Comparison of ENCODE assay signal across 1 cellular context in the genomic region with DNA sequence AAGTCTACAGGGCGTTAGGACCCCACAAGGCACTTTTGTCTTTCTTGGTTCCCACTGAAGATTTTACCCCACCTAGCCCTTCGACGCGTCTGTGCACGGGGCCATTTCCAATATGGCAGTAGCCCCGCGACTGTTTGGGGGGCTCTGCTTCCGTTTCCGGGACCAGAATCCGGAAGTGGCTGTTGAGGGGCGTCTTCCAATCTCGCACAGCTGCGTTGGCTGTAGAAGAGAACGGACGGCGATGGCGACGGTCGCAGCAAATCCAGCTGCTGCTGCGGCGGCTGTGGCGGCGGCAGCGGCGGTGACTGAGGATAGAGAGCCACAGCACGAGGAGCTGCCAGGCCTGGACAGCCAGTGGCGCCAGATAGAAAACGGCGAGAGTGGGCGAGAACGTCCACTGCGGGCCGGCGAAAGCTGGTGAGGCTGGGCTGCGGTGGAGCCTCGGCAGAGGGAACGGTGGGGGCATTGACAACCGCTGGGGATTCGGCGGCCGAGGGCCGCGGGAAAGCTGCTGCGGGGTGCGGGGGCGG.
A peak's percentile ranks its signal among the peaks of the same experiment; 100 is the strongest.
TF ChIP-seq lines count a peak whose summit lies in the region.

A gene (plus strand): TSS at position 207 of the 530 bp plus-strand sequence. CDS start 35 bp downstream, at position 242.

TF ChIP-seq in SK-N-SH, 30 proteins besides CTCF, POLR2A, EP300 and RAD21 (continued from another document):
- TF ChIP-seq, protein P1, sequence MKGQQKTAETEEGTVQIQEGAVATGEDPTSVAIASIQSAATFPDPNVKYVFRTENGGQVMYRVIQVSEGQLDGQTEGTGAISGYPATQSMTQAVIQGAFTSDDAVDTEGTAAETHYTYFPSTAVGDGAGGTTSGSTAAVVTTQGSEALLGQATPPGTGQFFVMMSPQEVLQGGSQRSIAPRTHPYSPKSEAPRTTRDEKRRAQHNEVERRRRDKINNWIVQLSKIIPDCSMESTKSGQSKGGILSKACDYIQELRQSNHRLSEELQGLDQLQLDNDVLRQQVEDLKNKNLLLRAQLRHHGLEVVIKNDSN (IDR thresholded peaks at IDR 0.05; ENCODE audit: borderline replicate concordance, low read depth), result no peak
- TF ChIP-seq SMC3 (IDR thresholded peaks at IDR 0.05; ENCODE audit: low read depth, low read length), result no peak
- no peak for TF ChIP-seq TEAD4 (IDR thresholded peaks at IDR 0.05; ENCODE audit: borderline replicate concordance, insufficient read depth)
- TF ChIP-seq FOSL2 (IDR thresholded peaks at IDR 0.05; ENCODE audit: borderline replicate concordance, low read depth), result no peak
- TF ChIP-seq, protein P2, sequence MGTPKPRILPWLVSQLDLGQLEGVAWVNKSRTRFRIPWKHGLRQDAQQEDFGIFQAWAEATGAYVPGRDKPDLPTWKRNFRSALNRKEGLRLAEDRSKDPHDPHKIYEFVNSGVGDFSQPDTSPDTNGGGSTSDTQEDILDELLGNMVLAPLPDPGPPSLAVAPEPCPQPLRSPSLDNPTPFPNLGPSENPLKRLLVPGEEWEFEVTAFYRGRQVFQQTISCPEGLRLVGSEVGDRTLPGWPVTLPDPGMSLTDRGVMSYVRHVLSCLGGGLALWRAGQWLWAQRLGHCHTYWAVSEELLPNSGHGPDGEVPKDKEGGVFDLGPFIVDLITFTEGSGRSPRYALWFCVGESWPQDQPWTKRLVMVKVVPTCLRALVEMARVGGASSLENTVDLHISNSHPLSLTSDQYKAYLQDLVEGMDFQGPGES (IDR thresholded peaks at IDR 0.05; ENCODE audit: low read depth, low read length), result no peak
- no peak for TF ChIP-seq FOXM1 (IDR thresholded peaks at IDR 0.05; ENCODE audit: low read depth)
- TF ChIP-seq, protein P3, sequence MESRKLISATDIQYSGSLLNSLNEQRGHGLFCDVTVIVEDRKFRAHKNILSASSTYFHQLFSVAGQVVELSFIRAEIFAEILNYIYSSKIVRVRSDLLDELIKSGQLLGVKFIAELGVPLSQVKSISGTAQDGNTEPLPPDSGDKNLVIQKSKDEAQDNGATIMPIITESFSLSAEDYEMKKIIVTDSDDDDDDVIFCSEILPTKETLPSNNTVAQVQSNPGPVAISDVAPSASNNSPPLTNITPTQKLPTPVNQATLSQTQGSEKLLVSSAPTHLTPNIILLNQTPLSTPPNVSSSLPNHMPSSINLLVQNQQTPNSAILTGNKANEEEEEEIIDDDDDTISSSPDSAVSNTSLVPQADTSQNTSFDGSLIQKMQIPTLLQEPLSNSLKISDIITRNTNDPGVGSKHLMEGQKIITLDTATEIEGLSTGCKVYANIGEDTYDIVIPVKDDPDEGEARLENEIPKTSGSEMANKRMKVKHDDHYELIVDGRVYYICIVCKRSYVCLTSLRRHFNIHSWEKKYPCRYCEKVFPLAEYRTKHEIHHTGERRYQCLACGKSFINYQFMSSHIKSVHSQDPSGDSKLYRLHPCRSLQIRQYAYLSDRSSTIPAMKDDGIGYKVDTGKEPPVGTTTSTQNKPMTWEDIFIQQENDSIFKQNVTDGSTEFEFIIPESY (IDR thresholded peaks at IDR 0.05; ENCODE audit: borderline replicate concordance, low read depth), result 0 out of 2 replicates have a peak, but pooled peaks have one; percentile 31
- no peak for TF ChIP-seq JUND (IDR thresholded peaks at IDR 0.05)
- TF ChIP-seq EZH2phosphoT487 (IDR thresholded peaks at IDR 0.05; ENCODE audit: borderline replicate concordance, low read depth), result no peak
- TF ChIP-seq NRF1 (IDR thresholded peaks at IDR 0.05; ENCODE audit: low read depth, low read length), result no peak
- TF ChIP-seq, protein P4, sequence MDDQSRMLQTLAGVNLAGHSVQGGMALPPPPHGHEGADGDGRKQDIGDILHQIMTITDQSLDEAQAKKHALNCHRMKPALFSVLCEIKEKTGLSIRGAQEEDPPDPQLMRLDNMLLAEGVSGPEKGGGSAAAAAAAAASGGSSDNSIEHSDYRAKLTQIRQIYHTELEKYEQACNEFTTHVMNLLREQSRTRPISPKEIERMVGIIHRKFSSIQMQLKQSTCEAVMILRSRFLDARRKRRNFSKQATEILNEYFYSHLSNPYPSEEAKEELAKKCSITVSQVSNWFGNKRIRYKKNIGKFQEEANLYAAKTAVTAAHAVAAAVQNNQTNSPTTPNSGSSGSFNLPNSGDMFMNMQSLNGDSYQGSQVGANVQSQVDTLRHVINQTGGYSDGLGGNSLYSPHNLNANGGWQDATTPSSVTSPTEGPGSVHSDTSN (IDR thresholded peaks at IDR 0.05), result no peak
- TF ChIP-seq, protein P5, sequence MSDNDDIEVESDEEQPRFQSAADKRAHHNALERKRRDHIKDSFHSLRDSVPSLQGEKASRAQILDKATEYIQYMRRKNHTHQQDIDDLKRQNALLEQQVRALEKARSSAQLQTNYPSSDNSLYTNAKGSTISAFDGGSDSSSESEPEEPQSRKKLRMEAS (IDR thresholded peaks at IDR 0.05; ENCODE audit: low read depth), result peak; percentile 82
- peak; percentile 88 for TF ChIP-seq GABPA (IDR thresholded peaks at IDR 0.05; ENCODE audit: low read depth)
- TF ChIP-seq RFX5 (IDR thresholded peaks at IDR 0.05; ENCODE audit: low read length), result 0 out of 2 replicates have a peak, but pooled peaks have one; percentile 10
- peak; percentile 21; the same call in 1 of the 2 replicates for TF ChIP-seq MEF2A (IDR thresholded peaks at IDR 0.05; ENCODE audit: borderline replicate concordance, low read depth)
- no peak for TF ChIP-seq SIN3A (IDR thresholded peaks at IDR 0.05; ENCODE audit: borderline replicate concordance, low read depth, low read length)
